Comparison of ENCODE assay signal across 1 cellular context in the genomic region with DNA sequence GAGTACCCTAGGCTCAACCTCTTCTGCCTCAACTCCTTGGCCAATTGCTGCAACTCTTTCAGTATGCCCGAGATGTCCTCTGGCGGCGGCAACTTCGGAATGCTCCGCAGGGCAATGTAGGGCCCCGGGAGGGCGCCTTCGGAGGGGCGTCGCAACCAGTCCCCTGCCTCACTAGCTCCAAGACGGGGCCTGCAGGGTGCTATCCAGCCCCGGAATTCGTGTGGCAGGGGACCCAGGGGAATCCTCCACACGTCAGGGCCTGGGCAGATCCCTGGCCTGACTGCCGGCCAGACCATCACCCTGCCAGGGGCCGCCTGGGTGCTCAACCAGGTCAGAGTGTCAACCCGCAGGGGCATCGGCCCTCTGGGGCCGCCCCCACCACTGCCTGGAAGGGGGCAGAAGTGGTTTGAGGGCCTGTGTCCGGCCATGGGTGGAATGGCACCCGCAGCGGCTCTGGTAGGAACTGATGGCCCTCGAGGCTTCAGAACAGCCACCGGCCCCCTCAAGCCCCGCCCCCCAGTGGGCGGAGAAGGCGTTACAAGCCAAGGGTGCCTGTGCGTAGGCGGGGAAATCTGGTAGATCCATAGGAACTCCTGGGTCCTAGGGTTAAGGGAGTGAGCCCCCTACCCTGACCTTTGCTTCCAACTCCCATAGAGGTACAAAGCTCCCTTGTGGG.
TF ChIP-seq lines count a peak whose summit lies in the region.

A gene with protein sequence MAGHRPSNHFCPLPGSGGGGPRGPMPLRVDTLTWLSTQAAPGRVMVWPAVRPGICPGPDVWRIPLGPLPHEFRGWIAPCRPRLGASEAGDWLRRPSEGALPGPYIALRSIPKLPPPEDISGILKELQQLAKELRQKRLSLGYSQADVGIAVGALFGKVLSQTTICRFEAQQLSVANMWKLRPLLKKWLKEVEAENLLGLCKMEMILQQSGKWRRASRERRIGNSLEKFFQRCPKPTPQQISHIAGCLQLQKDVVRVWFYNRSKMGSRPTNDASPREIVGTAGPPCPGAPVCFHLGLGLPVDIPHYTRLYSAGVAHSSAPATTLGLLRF (minus strand): TSS at position 465 of the 676 bp plus-strand sequence. CDS start 37 bp downstream, at position 428.

TF ChIP-seq in SK-N-SH treated with all-trans-retinoic acid at 6 μM for 48 hours, 23 proteins besides CTCF, POLR2A, EP300 and RAD21 (continued from another document):
- TF ChIP-seq, protein P1, sequence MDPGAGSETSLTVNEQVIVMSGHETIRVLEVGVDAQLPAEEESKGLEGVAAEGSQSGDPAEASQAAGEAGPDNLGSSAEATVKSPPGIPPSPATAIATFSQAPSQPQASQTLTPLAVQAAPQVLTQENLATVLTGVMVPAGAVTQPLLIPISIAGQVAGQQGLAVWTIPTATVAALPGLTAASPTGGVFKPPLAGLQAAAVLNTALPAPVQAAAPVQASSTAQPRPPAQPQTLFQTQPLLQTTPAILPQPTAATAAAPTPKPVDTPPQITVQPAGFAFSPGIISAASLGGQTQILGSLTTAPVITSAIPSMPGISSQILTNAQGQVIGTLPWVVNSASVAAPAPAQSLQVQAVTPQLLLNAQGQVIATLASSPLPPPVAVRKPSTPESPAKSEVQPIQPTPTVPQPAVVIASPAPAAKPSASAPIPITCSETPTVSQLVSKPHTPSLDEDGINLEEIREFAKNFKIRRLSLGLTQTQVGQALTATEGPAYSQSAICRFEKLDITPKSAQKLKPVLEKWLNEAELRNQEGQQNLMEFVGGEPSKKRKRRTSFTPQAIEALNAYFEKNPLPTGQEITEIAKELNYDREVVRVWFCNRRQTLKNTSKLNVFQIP (CRISPR knock-in tag; IDR thresholded peaks at IDR 0.05; ENCODE audit: borderline replicate concordance, low read depth), result no peak
- TF ChIP-seq GLIS3 (CRISPR knock-in tag; IDR thresholded peaks at IDR 0.05), result no peak
- no peak for TF ChIP-seq ZNF70 (CRISPR knock-in tag; IDR thresholded peaks at IDR 0.05)
- no peak for TF ChIP-seq OSR1 (CRISPR knock-in tag; IDR thresholded peaks at IDR 0.05)
- TF ChIP-seq PPARA (CRISPR knock-in tag; IDR thresholded peaks at IDR 0.05; ENCODE audit: borderline replicate concordance), result no peak
- TF ChIP-seq, protein P2, sequence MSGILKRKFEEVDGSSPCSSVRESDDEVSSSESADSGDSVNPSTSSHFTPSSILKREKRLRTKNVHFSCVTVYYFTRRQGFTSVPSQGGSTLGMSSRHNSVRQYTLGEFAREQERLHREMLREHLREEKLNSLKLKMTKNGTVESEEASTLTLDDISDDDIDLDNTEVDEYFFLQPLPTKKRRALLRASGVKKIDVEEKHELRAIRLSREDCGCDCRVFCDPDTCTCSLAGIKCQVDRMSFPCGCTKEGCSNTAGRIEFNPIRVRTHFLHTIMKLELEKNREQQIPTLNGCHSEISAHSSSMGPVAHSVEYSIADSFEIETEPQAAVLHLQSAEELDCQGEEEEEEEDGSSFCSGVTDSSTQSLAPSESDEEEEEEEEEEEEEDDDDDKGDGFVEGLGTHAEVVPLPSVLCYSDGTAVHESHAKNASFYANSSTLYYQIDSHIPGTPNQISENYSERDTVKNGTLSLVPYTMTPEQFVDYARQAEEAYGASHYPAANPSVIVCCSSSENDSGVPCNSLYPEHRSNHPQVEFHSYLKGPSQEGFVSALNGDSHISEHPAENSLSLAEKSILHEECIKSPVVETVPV (CRISPR knock-in tag; IDR thresholded peaks at IDR 0.05), result no peak
- no peak for TF ChIP-seq CSDC2 (CRISPR knock-in tag; IDR thresholded peaks at IDR 0.05)
